In the genomic region with DNA sequence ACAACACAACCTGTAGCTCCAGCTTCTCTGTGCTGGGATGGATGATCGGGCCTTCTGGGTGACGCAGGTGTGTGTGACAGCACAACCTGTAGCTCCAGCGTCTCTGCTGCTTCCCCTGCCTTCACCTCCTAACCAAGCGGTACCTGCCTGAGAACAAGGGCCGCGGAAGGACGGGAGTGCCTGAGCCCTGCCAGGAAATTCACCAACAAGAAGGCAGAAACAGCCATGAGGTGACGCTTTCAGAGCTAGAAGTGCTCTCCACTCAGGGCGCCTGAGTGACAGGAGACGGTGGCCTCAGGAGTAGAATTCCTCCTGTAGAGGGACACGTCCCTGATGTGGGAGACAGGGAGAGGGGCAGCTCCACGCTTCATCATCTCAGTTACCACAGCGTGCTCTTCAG, we compare ENCODE assay signal across 10 cellular contexts. TPM values are rescaled to one million over a fixed set of nuclear protein-coding genes. Genes with fewer than 3 reads are reported as not detected.
DNase-seq lines count a peak whose midpoint lies in the region; ATAC-seq and TF ChIP-seq lines count a peak whose summit lies in the region.
"Had no signal": no experiment of that assay in that cellular context is flagged by ENCODE, and none has a peak within 500 bp of the region (broad histone marks: within the 10 kb centered on the region; RNA-seq: fewer than 3 reads in every experiment).

No MANE protein-coding gene starts in this region.

- WGBS in psoas muscle, 3 donors = 85 to 92% (median 88%) methylated on average over 12 to 13 of the region's 13 CpGs

- H3K27me3 ChIP-seq in CD4-positive, alpha-beta memory T cell (ENCODE audit: insufficient read depth, low read length) = no peaks in the 10 kb centered on the region
- H3K27me3 ChIP-seq in psoas muscle (ENCODE audit: insufficient read depth in 3 of 3, low read length in 2 of 3) = no peaks in the 10 kb centered on the region

- peak overlapping the region; percentile 94 for H3K27ac ChIP-seq in CD4-positive, alpha-beta memory T cell (ENCODE audit: low read depth, low read length)
- no peak overlapping the region for H3K27ac ChIP-seq in psoas muscle

- peak overlapping the region; percentile 65 to 98 (median 97) for H3K4me3 Mint-ChIP-seq in CD4-positive, alpha-beta memory T cell

- peak overlapping the region; percentile 23 to 66 for H3K4me3 ChIP-seq in CD4-positive, alpha-beta memory T cell (ENCODE audit: low read length in 2 of 2)
- H3K4me3 ChIP-seq in epithelial cell of esophagus (ENCODE audit: low read length) (peak overlapping the region; percentile 50), psoas muscle (peak overlapping the region; percentile 73)

- peaks cover 37 to 51% of the 10 kb centered on the region in 2 donors for H3K36me3 Mint-ChIP-seq in CD4-positive, alpha-beta memory T cell

- POLR2A ChIA-PET in CD4-positive, alpha-beta memory T cell (lab: Charles Lee; ENCODE audit: partially characterized antibody) = interaction anchor here (0.9 kb wide), 1 partner anchor 17 kb away, joined by 3 read pairs; no protein-coding TSS in a partner anchor

- TF ChIP-seq CTCF in epithelial cell of esophagus (IDR thresholded peaks at IDR 0.05; ENCODE audit: insufficient read depth, low read depth, low read length, missing control alignments) = no peak
- no peak for TF ChIP-seq CTCF in psoas muscle (IDR thresholded peaks at IDR 0.05)

- H3K27me3 Mint-ChIP-seq in CD4-positive, alpha-beta memory T cell = no peaks in the 10 kb centered on the region

- H3K9me3 ChIP-seq in CD4-positive, alpha-beta memory T cell (ENCODE audit: control insufficient read depth in 1 of 2, low read length in 2 of 2) = no peaks in the 10 kb centered on the region
- H3K9me3 ChIP-seq in psoas muscle = no peaks in the 10 kb centered on the region

- DNase-seq in CD4-positive, alpha-beta memory T cell = no peak
- DNase-seq in RPMI8226 (peak; percentile 4), epithelial cell of esophagus (ENCODE audit: low read depth) (no peak), psoas muscle (no peak), NCI-H1436 treated with DMSO at 0.1 percent for 48 hours (lab: John Stamatoyannopoulos, UW) (no peak), iPS-NIHi11 (ENCODE audit: low spot score) (no peak)
- DNase-seq: KBM-7, NCI-H82 had no signal

- CTCF ChIA-PET in CD4-positive, alpha-beta memory T cell (lab: Charles Lee; ENCODE audit: partially characterized antibody) = no interaction called here

- H3K4me1 Mint-ChIP-seq in CD4-positive, alpha-beta memory T cell = peaks cover 6 to 23% (median 17%) of the 10 kb centered on the region in 4 donors

- H3K9me3 Mint-ChIP-seq in CD4-positive, alpha-beta memory T cell = peaks cover 0 to 27% (median 4%) of the 10 kb centered on the region in 8 donors

- H3K27ac Mint-ChIP-seq in CD4-positive, alpha-beta memory T cell = peak overlapping the region; percentile 70 to 100 (median 98)

- H3K36me3 ChIP-seq in CD4-positive, alpha-beta memory T cell (ENCODE audit: insufficient read depth, low read length) = peaks cover 8% of the 10 kb centered on the region
- H3K36me3 ChIP-seq in psoas muscle (ENCODE audit: insufficient read depth in 1 of 2, low read depth in 1 of 2) = peaks cover 2 to 24% of the 10 kb centered on the region in 2 donors

- no peak for ATAC-seq in psoas muscle
- ATAC-seq in GM21737 (IDR thresholded peaks at IDR 0.05; ENCODE audit: unreplicated experiment) = no peak
- no peak for ATAC-seq in HG03432 (IDR thresholded peaks at IDR 0.05; ENCODE audit: unreplicated experiment)

- H3K4me1 ChIP-seq in CD4-positive, alpha-beta memory T cell (ENCODE audit: insufficient read depth, low read length) = peaks cover 14% of the 10 kb centered on the region
- peaks cover 4% of the 10 kb centered on the region for H3K4me1 ChIP-seq in psoas muscle

- intact Hi-C loops in CD4-positive, alpha-beta memory T cell (cut with micrococcal nuclease) = no loop called here
- intact Hi-C loops in psoas muscle (cut with DNase I) = no loop called here

RNA-seq across cellular contexts. Expression of a gene that starts 17.4 kb away (rescaled TPM):
- total RNA-seq in CD4-positive, alpha-beta memory T cell = 10 to 100 TPM; 56.5 to 58.3 TPM
- polyA plus RNA-seq in CD4-positive, alpha-beta memory T cell = 10 to 100 TPM; 27.9 to 36.0 TPM
- total RNA-seq in psoas muscle = 10 to 100 TPM in 1 of 4 donors, 1 to 10 TPM in 3; 4.8 to 10.3 (median 8.8) TPM
- 10 to 100 TPM in 1 of 3 donors, 1 to 10 TPM in 2; 3.8 to 29.0 (median 8.7) TPM for polyA plus RNA-seq in psoas muscle

Comparison
In these comparisons a context has a peak if more than half of its experiments do, and no peak if none do; other contexts are left out.
1. RNA of a gene that starts 17.4 kb away (total RNA-seq): 56.5 to 58.3 TPM in CD4-positive, alpha-beta memory T cell; 4.8 to 10.3 TPM in psoas muscle; every median in the first group is over 4 times any median in the second.
2. Peak in every context shown above with its lines, with median percentiles within 50 percentile points of each other: H3K4me3 ChIP-seq.